In genomic region chr10:99685232-99686041, GRCh38 we compare ENCODE assay signal across 8 cellular contexts. TPM values are rescaled to one million over a fixed set of nuclear protein-coding genes. Genes with fewer than 3 reads are reported as not detected.
DNase-seq lines count a peak whose midpoint lies in the region; ATAC-seq, FAIRE-seq and TF ChIP-seq lines count a peak whose summit lies in the region.

No MANE protein-coding gene starts in this region.

- H3K9ac ChIP-seq in mammary epithelial cell (ENCODE audit: insufficient read depth, low read length): peak overlapping the region; percentile 11

- H4K20me1 ChIP-seq in mammary epithelial cell (ENCODE audit: insufficient read depth, low read length) (no peaks in the 10 kb centered on the region), PC-9 (ENCODE audit: insufficient read depth) (no peaks in the 10 kb centered on the region)

- H3K9me3 ChIP-seq in mammary epithelial cell (replicated peaks; ENCODE audit: insufficient read depth, low read length) (no peaks in the 10 kb centered on the region), PC-9 (ENCODE audit: insufficient read depth, low read depth) (no peaks in the 10 kb centered on the region)

- H3K27ac ChIP-seq in mammary epithelial cell (ENCODE audit: insufficient read depth, low read depth, low read length) (peak overlapping the region; percentile 64), PC-9 (no peak overlapping the region)

- DNase-seq in AG10803 (ENCODE audit: low read depth) (peak; percentile 71), mammary epithelial cell (peak; percentile 96), middle frontal gyrus (ENCODE audit: extremely low spot score, low spot score) (no peak), frontal cortex (ENCODE audit: low spot score in 2 of 2) (no peak), PC-9 (no peak)
- DNase-seq in stimulated activated CD4-positive, alpha-beta T cell treated with anti-CD3 and anti-CD28 coated beads, Interleukin-12 subunit alpha, Interleukin-12 subunit beta, amount 100 ng/mL, for 4 hours: no peak

- TF ChIP-seq CTCF in AG10803 (conservative IDR thresholded peaks at IDR 0.05; ENCODE audit: low read length): no peak
- TF ChIP-seq CTCF in mammary epithelial cell (conservative IDR thresholded peaks at IDR 0.05 in 1 of 2, IDR thresholded peaks at IDR 0.05 in 1 of 2; ENCODE audit: extremely low read depth in 1 of 2, insufficient read depth in 1 of 2, low read depth in 1 of 2, low read length in 2 of 2): no peak
- TF ChIP-seq CTCF in PC-9 (conservative IDR thresholded peaks at IDR 0.05): no peak

- ATAC-seq in GM19452 (IDR thresholded peaks at IDR 0.05; ENCODE audit: unreplicated experiment): peak; percentile 90
- ATAC-seq in HG03442 (IDR thresholded peaks at IDR 0.05; ENCODE audit: unreplicated experiment): peak; percentile 81

- H3K4me2 ChIP-seq in mammary epithelial cell (ENCODE audit: insufficient read depth, low read depth, low read length) (peak overlapping the region; percentile 58), PC-9 (no peak overlapping the region)

- H2AFZ ChIP-seq in mammary epithelial cell (ENCODE audit: low read depth, low read length): no peak overlapping the region
- H2AFZ ChIP-seq in PC-9: no peak overlapping the region

- H3F3A ChIP-seq in PC-9 (ENCODE audit: insufficient read depth, low read depth): peaks cover 19% of the 10 kb centered on the region

- dilution Hi-C loops in mammary epithelial cell (cut with HindIII; ENCODE audit: low sequenced_read_pairs): no loop called here

- no peak for FAIRE-seq in frontal cortex (lab: Jason Lieb, UNC)

- POLR2A ChIA-PET in PC-9 (lab: Charles Lee; ENCODE audit: unreplicated experiment): no interaction called here

- H3K79me2 ChIP-seq in mammary epithelial cell (ENCODE audit: insufficient read depth, low read length): peaks cover 21% of the 10 kb centered on the region
- H3K79me2 ChIP-seq in PC-9 (ENCODE audit: low read depth): no peaks in the 10 kb centered on the region

- H3K36me3 ChIP-seq in mammary epithelial cell (ENCODE audit: insufficient read depth, low read length): peaks cover 17% of the 10 kb centered on the region
- H3K36me3 ChIP-seq in PC-9 (ENCODE audit: low read depth): peaks cover 4% of the 10 kb centered on the region; the same call in 1 of the 2 replicates

- H3K4me3 ChIP-seq in AG10803 (ENCODE audit: low read length): no peak overlapping the region
- no peak overlapping the region for H3K4me3 ChIP-seq in mammary epithelial cell (replicated peaks in 1 of 3; ENCODE audit: insufficient read depth in 1 of 3, low read depth in 2 of 3, low read length in 3 of 3)
- no peak overlapping the region for H3K4me3 ChIP-seq in PC-9

- in situ Hi-C loops in mammary epithelial cell (cut with MboI; ENCODE audit: low sequenced_read_pairs in 2 of 2): no loop called here

- peaks cover 68% of the 10 kb centered on the region for H3K4me1 ChIP-seq in mammary epithelial cell (ENCODE audit: insufficient read depth, low read length)
- H3K4me1 ChIP-seq in PC-9 (replicated peaks; ENCODE audit: insufficient read depth): peaks cover 39% of the 10 kb centered on the region

- BruUV-seq in mammary epithelial cell (replicated peaks; lab: Mats Ljungman, UMichigan) (no TSS peak), PC-9 (replicated peaks; lab: Mats Ljungman, UMichigan) (no TSS peak)

- no peaks in the 10 kb centered on the region for H3K27me3 ChIP-seq in mammary epithelial cell (ENCODE audit: insufficient read depth, low read length)
- no peaks in the 10 kb centered on the region for H3K27me3 ChIP-seq in PC-9 (ENCODE audit: insufficient read depth, low read depth)

- no peaks in the 10 kb centered on the region for H3K9me2 ChIP-seq in PC-9 (ENCODE audit: insufficient read depth)

- 43% methylated on average over 5 of the region's 5 CpGs for WGBS in mammary epithelial cell (ENCODE audit: low coverage, missing lambda C conversion rate)

- intact Hi-C loops in mammary epithelial cell (cut with micrococcal nuclease): loop anchor here (1.0 kb wide), 1 partner anchor 64 kb away; no protein-coding TSS in a partner anchor
- intact Hi-C loops in PC-9 (cut with micrococcal nuclease; ENCODE audit: unreplicated experiment): no loop called here

- CTCF ChIA-PET in mammary epithelial cell (lab: Charles Lee; ENCODE audit: low non-redundant PET) (no interaction called here), PC-9 (lab: Charles Lee) (no interaction called here)

RNA-seq across cellular contexts. Expression of gene ENTPD7, which starts 26.1 kb away (rescaled TPM):
- total RNA-seq in mammary epithelial cell: 10 to 100 TPM; 23.2 to 47.2 TPM
- polyA plus RNA-seq in mammary epithelial cell: 18.3 TPM
- polyA minus RNA-seq in mammary epithelial cell: 34.5 TPM
- total RNA-seq in frontal cortex: 10.2 TPM
- total RNA-seq in PC-9 (2021): 4.2 and 5.4 TPM in 2 replicates

RNA-seq across cellular contexts. Expression of gene COX15, which starts 46.5 kb away (rescaled TPM):
- 10 to 100 TPM; 26.5 to 29.5 TPM for total RNA-seq in mammary epithelial cell
- polyA plus RNA-seq in mammary epithelial cell: 19.0 TPM
- 24.4 TPM for polyA minus RNA-seq in mammary epithelial cell
- total RNA-seq in frontal cortex: 43.6 TPM
- 31.4 and 35.2 TPM in 2 replicates for total RNA-seq in PC-9 (2021)

RNA-seq across cellular contexts. Expression of gene CUTC, which starts 46.6 kb away (rescaled TPM):
- total RNA-seq in mammary epithelial cell (10 to 100 TPM in 1 of 2 donors, 1 to 10 TPM in 1; 8.2 to 14.7 TPM), frontal cortex (10.2 TPM), PC-9 (2021) (7.6 and 9.2 TPM in 2 replicates)
- 16.7 TPM for polyA plus RNA-seq in mammary epithelial cell
- polyA minus RNA-seq in mammary epithelial cell: 31.8 TPM

Comparison
In these comparisons a context has a peak if more than half of its experiments do, and no peak if none do; other contexts are left out.
1. DNase-seq: peak in AG10803 (single experiment) and mammary epithelial cell (single experiment); none in middle frontal gyrus (single experiment), frontal cortex (0 of 2), stimulated activated CD4-positive, alpha-beta T cell treated with anti-CD3 and anti-CD28 coated beads, Interleukin-12 subunit alpha, Interleukin-12 subunit beta, amount 100 ng/mL, for 4 hours (single experiment) and PC-9 (0 of 2).